Comparison of ENCODE assay signal across 1 cellular context in genomic region chr15:41828747-41829270, GRCh38.
TF ChIP-seq lines count a peak whose summit lies in the region.

No MANE protein-coding gene starts in this region.

TF ChIP-seq in H1, 55 proteins besides CTCF, POLR2A, EP300 and RAD21:
- no peak for TF ChIP-seq TAF1 (IDR thresholded peaks at IDR 0.05; ENCODE audit: low read depth, low read length)
- no peak for TF ChIP-seq PHF8 (conservative IDR thresholded peaks at IDR 0.05; ENCODE audit: low read depth, low read length)
- TF ChIP-seq SP1 (IDR thresholded peaks at IDR 0.05; ENCODE audit: low read depth, low read length), result no peak
- TF ChIP-seq TAF7 (optimal IDR thresholded peaks at IDR 0.05; ENCODE audit: borderline replicate concordance, low read depth, low read length), result no peak
- no peak for TF ChIP-seq SUZ12 (IDR thresholded peaks at IDR 0.05; ENCODE audit: low read length)
- no peak for TF ChIP-seq ZNF274 (IDR thresholded peaks at IDR 0.05; ENCODE audit: borderline replicate concordance, extremely low read depth, low read length)
- TF ChIP-seq NANOG (IDR thresholded peaks at IDR 0.05; ENCODE audit: insufficient read depth, low read depth, low read length, poor library complexity, severe bottlenecking), result no peak
- TF ChIP-seq KDM4A (IDR thresholded peaks at IDR 0.05; ENCODE audit: low read depth, low read length, severe bottlenecking), result no peak
- no peak for TF ChIP-seq TEAD4 (IDR thresholded peaks at IDR 0.05; ENCODE audit: low read depth, low read length)
- TF ChIP-seq BCL11A (IDR thresholded peaks at IDR 0.05; ENCODE audit: low read depth in 2 of 2, low read length in 2 of 2), result no peak
- TF ChIP-seq SAP30 (IDR thresholded peaks at IDR 0.05; ENCODE audit: insufficient read depth, insufficient replicate concordance, low read length), result no peak
- TF ChIP-seq EZH2 (IDR thresholded peaks at IDR 0.05; ENCODE audit: low read depth, low read length, severe bottlenecking), result no peak
- no peak for TF ChIP-seq CBX8 (IDR thresholded peaks at IDR 0.05; ENCODE audit: borderline replicate concordance, low read depth, low read length)
- no peak for TF ChIP-seq MAFK (IDR thresholded peaks at IDR 0.05; ENCODE audit: low read depth, low read length)
- no peak for TF ChIP-seq ATF3 (IDR thresholded peaks at IDR 0.05; ENCODE audit: insufficient read depth, low read depth, low read length)
